In the genomic region with DNA sequence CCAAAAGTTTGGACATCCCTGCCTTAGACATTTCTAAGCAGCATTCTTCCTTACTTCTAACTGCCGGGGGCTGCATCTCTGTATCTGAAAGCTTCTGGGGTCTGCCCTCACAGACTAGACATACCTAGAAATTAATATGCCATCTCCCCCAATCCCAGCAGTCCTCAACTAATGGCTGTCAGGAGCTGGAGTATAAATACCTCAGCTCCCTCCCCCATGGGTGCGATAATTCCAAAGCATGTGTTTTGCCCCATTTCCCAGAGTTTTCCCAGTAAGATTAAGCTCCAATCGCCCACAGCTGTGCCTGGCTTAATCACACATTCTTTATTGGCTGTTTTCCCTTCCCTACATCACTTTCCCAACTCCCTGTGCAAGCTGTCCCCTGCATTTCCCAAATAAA, we compare ENCODE assay signal across 24 cellular contexts.
"Had no signal": no experiment of that assay in that cellular context is flagged by ENCODE, and none has a peak within 500 bp of the region (broad histone marks: within the 10 kb centered on the region; RNA-seq: fewer than 3 reads in every experiment).

No MANE protein-coding gene starts in this region.

- H3K36me3 Mint-ChIP-seq: IgD-negative memory B cell had no signal

- H3K27ac ChIP-seq: HL-60, KMS-11, RWPE1 had no signal

- H3K4me1 Mint-ChIP-seq: IgD-negative memory B cell had no signal

- FAIRE-seq: HTR-8/SVneo, K562 had no signal

- H3K27ac Mint-ChIP-seq: IgD-negative memory B cell had no signal

- H3K4me2 ChIP-seq: KMS-11, SK-N-SH had no signal

- H3K4me3 Mint-ChIP-seq: IgD-negative memory B cell had no signal

- H3K9ac ChIP-seq: KMS-11, SK-N-SH had no signal

- ATAC-seq: K562, Panc1 had no signal

- DNase-seq: Kasumi-1, MM.1S, NCI-H1092 treated with DMSO at 0.1 percent for 48 hours, NCI-H1436, NCI-H187, NCI-H2029, NCI-H2081 treated with DMSO at 0.1 percent for 48 hours, NCI-H2171, NCI-H226, NCI-H446, NCI-H510A, NCI-H524 treated with DMSO at 0.1 percent for 48 hours, NCI-H69, NCI-H774, SHP77, SK-N-SH, SW 1271 had no signal

- H3K4me3 ChIP-seq: K562 had no signal

- H3K9me3 ChIP-seq: SK-N-SH had no signal
